Comparison of ENCODE assay signal across 20 cellular contexts in the genomic region with DNA sequence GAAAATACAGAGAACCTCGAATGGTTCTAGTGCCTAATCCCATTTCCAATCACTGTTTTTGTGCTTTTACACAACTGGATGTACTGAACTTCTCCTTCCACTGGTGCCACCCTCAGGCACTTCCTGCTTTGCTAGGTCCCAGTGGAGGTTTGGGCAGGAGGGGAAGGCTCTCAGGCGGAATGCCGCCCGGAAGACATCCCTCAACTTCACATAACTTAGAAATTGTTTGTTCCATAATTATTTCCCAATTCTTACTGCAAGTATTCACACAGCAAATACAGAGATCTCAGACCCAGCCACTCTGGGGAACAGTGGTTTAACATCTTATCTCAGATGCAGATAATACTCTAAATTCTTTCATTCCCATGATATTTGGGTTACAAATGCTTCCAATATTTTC.
A peak's percentile ranks its signal among the peaks of the same experiment; 100 is the strongest.
DNase-seq lines count a peak whose midpoint lies in the region; ATAC-seq and TF ChIP-seq lines count a peak whose summit lies in the region.
"Had no signal": no experiment of that assay in that cellular context is flagged by ENCODE, and none has a peak within 500 bp of the region (broad histone marks: within the 10 kb centered on the region; RNA-seq: fewer than 3 reads in every experiment).

No MANE protein-coding gene starts in this region.

- H3K4me1 ChIP-seq in aorta (ENCODE audit: control insufficient read depth in 1 of 2, insufficient read depth in 2 of 2, low read length in 2 of 2) = peaks cover 0 to 2% of the 10 kb centered on the region in 2 donors
- H3K4me1 ChIP-seq: upper lobe of left lung had no signal

- 7 to 10% methylated on average over 4 of the region's 4 CpGs for whole genome bisulfite sequencing in aorta, 2 donors

- TF ChIP-seq CTCF in fibroblast of the aortic adventitia (IDR thresholded peaks at IDR 0.05; ENCODE audit: insufficient read depth, low read length) = no peak

- intact Hi-C loops in Right ventricle myocardium inferior (cut with DNase I) = loop anchor here (1.0 kb wide), 1 partner anchor 42 kb away; no protein-coding TSS in a partner anchor
- intact Hi-C loops in cardiac septum (cut with DNase I) = no loop called here
- intact Hi-C loops in aorta (cut with DNase I) = no loop called here

- peak overlapping the region in 1 of 2 donors; percentile 63 for H3K27ac ChIP-seq in aorta (ENCODE audit: low read depth in 1 of 2, low read length in 2 of 2)
- H3K27ac ChIP-seq: upper lobe of left lung had no signal

- no peaks in the 10 kb centered on the region for H3K9me3 ChIP-seq in aorta (ENCODE audit: control insufficient read depth, low read length)

- peak; percentile 80 for DNase-seq in Right ventricle myocardium inferior (ENCODE audit: missing footprints)
- DNase-seq in cardiac septum (ENCODE audit: low spot score) = no peak
- peak; percentile 76 for DNase-seq in fibroblast of the aortic adventitia (ENCODE audit: low read depth)
- peak; percentile 31 for DNase-seq in iris pigment epithelial cell (ENCODE audit: low read depth)
- DNase-seq in aorta = peak in 1 of 2 donors; percentile 66
- no peak for DNase-seq in cerebellar cortex (ENCODE audit: low spot score)
- no peak for DNase-seq in NCI-H1436 treated with DMSO at 0.1 percent for 48 hours (lab: John Stamatoyannopoulos, UW)
- DNase-seq: 8988T; activated CD4-positive, alpha-beta T cell treated with anti-CD3 and anti-CD28 coated beads, Interleukin-2, amount 50 U/mL, for 48 hours; activated CD8-positive, alpha-beta memory T cell treated with anti-CD3 and anti-CD28 coated beads, Interleukin-2, amount 50 U/mL, for 48 hours; AML-193; CD8-positive, alpha-beta T cell; cortex of kidney; NCI-H1105; NCI-H2029 treated with DMSO at 0.1 percent for 48 hours; NCI-H2227 treated with DMSO at 0.1 percent for 48 hours; NCI-H748 treated with DMSO at 0.1 percent for 48 hours; upper lobe of left lung had no signal

- H3K4me3 ChIP-seq in fibroblast of the aortic adventitia (ENCODE audit: low read depth, low read length) (no peak overlapping the region), aorta (ENCODE audit: low read length in 2 of 2) (no peak overlapping the region)
- H3K4me3 ChIP-seq: upper lobe of left lung had no signal

- no peaks in the 10 kb centered on the region for H3K27me3 ChIP-seq in aorta (ENCODE audit: control insufficient read depth in 1 of 2, insufficient read depth in 2 of 2, low read length in 1 of 2)
- H3K27me3 ChIP-seq: upper lobe of left lung had no signal

- peak; percentile 92 for ATAC-seq in Right ventricle myocardium inferior
- peak; percentile 65 for ATAC-seq in aorta (ENCODE audit: low FRiP score)
- no peak for ATAC-seq in GM18861 (IDR thresholded peaks at IDR 0.05; ENCODE audit: unreplicated experiment)
- ATAC-seq: CD8-positive, alpha-beta T cell; WTC11 had no signal

- no peaks in the 10 kb centered on the region for H3K36me3 ChIP-seq in aorta (ENCODE audit: control insufficient read depth in 1 of 2, insufficient read depth in 2 of 2, low read length in 1 of 2)
- H3K36me3 ChIP-seq: upper lobe of left lung had no signal

Comparison
In these comparisons a context has a peak if more than half of its experiments do, and no peak if none do; other contexts are left out.
1. DNase-seq: peak in Right ventricle myocardium inferior (single experiment), fibroblast of the aortic adventitia (single experiment) and iris pigment epithelial cell (single experiment); none in cardiac septum (single experiment), cerebellar cortex (single experiment) and NCI-H1436 treated with DMSO at 0.1 percent for 48 hours (single experiment).